Comparison of ENCODE assay signal across 8 cellular contexts in the genomic region with DNA sequence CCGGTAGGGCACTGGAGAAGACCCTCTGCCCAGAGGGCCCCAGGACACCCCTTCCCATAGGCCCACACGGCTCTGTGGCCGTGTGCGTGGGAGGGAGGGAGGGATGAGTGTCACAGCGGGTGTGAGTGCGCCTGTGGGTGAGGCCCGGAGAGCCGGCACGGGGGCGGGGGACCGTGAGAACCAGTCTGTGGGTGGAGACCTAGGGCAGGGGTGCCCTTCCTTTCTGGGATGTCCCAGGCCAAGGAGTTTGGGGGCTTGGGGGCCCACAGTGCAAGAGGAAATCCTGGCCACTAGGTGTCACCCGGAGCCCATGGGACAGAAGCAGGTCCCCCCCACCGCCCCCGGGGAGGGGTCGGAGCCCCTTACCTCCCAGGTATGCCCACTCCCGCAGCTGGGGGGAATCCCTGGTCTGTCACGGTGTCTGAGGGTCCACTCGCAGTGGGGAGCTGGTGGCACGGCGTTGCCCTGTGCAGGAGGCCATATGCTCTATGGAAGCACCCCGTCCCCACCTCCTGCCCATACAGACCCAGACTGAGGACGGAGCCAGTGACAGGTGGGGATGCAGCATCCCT.
DNase-seq lines count a peak whose midpoint lies in the region; ATAC-seq and TF ChIP-seq lines count a peak whose summit lies in the region.

No MANE protein-coding gene starts in this region.

- H3K27me3 ChIP-seq in DND-41 (ENCODE audit: insufficient read depth, low read length, poor library complexity) = no peaks in the 10 kb centered on the region
- H3K27me3 ChIP-seq in MM.1S (replicated peaks; ENCODE audit: insufficient read depth, low read length) = peaks cover 46% of the 10 kb centered on the region

- H3K27ac Mint-ChIP-seq in nephron = no peak overlapping the region

- no peak overlapping the region for H2AFZ ChIP-seq in DND-41 (ENCODE audit: low read depth, low read length)
- no peak overlapping the region for H2AFZ ChIP-seq in MM.1S (ENCODE audit: low read length)

- DNase-seq in DND-41 (no peak), MM.1S (no peak), choroid plexus epithelial cell (ENCODE audit: low read depth) (peak; percentile 9), SHP77 treated with DMSO at 0.1 percent for 48 hours (lab: John Stamatoyannopoulos, UW) (no peak), NCI-H1048 (lab: John Stamatoyannopoulos, UW) (no peak), COLO829 (ENCODE audit: low spot score) (no peak), cerebellar nuclear complex (lab: John Stamatoyannopoulos, UW) (no peak)

- no peaks in the 10 kb centered on the region for H3K36me3 Mint-ChIP-seq in nephron (ENCODE audit: low read depth)

- H3K4me1 Mint-ChIP-seq in nephron = no peaks in the 10 kb centered on the region

- H3K36me3 ChIP-seq in DND-41 (ENCODE audit: insufficient read depth, low read length) (no peaks in the 10 kb centered on the region), MM.1S (replicated peaks; ENCODE audit: insufficient read depth, low read length) (no peaks in the 10 kb centered on the region)

- H3K79me2 ChIP-seq in DND-41 (ENCODE audit: insufficient read depth, low read length) (no peaks in the 10 kb centered on the region), MM.1S (ENCODE audit: low read length) (no peaks in the 10 kb centered on the region)

- H3K9me3 ChIP-seq in DND-41 (ENCODE audit: insufficient read depth, low read length, severe bottlenecking) = no peaks in the 10 kb centered on the region
- no peaks in the 10 kb centered on the region for H3K9me3 ChIP-seq in MM.1S (replicated peaks; ENCODE audit: insufficient read depth, low read length)

- H3K27me3 Mint-ChIP-seq in nephron (ENCODE audit: low read depth) = peaks cover 7% of the 10 kb centered on the region

- H3K4me3 ChIP-seq in DND-41 (ENCODE audit: low read depth in 1 of 2, low read length in 2 of 2) = no peak overlapping the region
- H3K4me3 ChIP-seq in MM.1S (ENCODE audit: low read length) = no peak overlapping the region
- H3K4me3 ChIP-seq in choroid plexus epithelial cell (ENCODE audit: low read depth, low read length) = no peak overlapping the region

- H3K27ac ChIP-seq in DND-41 (ENCODE audit: low read length) (no peak overlapping the region), MM.1S (ENCODE audit: low read length) (no peak overlapping the region)

- H3K9me3 Mint-ChIP-seq in nephron = no peaks in the 10 kb centered on the region

- H3K9ac ChIP-seq in DND-41 (ENCODE audit: low read depth, low read length) = no peak overlapping the region
- no peak overlapping the region for H3K9ac ChIP-seq in MM.1S (ENCODE audit: low read length)

- no peaks in the 10 kb centered on the region for H3F3A ChIP-seq in MM.1S (ENCODE audit: insufficient read depth, low read length)

- H4K20me1 ChIP-seq in DND-41 (ENCODE audit: insufficient read depth, low read length) (0 out of 2 replicates have a peak, but pooled peaks cover 3% of the 10 kb centered on the region), MM.1S (ENCODE audit: insufficient read depth, low read length) (no peaks in the 10 kb centered on the region)

- no peak for ATAC-seq in DND-41 (ENCODE audit: insufficient read depth, low read depth)

- H3K9me2 ChIP-seq in MM.1S (replicated peaks; ENCODE audit: insufficient read depth, low read length) = no peaks in the 10 kb centered on the region

- H3K4me2 ChIP-seq in DND-41 (ENCODE audit: insufficient read depth, low read length) (no peak overlapping the region), MM.1S (ENCODE audit: low read depth, low read length) (no peak overlapping the region)

- H3K4me3 Mint-ChIP-seq in nephron = no peak overlapping the region

- TF ChIP-seq CTCF in DND-41 (IDR thresholded peaks at IDR 0.05; ENCODE audit: borderline replicate concordance, extremely low read depth, low read length, poor library complexity, severe bottlenecking) (peak; percentile 49), MM.1S (IDR thresholded peaks at IDR 0.05; ENCODE audit: low read length) (peak; percentile 40), choroid plexus epithelial cell (conservative IDR thresholded peaks at IDR 0.05; ENCODE audit: low read depth, low read length) (peak; percentile 74), nephron (IDR thresholded peaks at IDR 0.05; ENCODE audit: unreplicated experiment in 3 of 3) (peak; percentile 70 to 73 (median 71))

- H3K4me1 ChIP-seq in DND-41 (ENCODE audit: insufficient read depth, low read length) (no peaks in the 10 kb centered on the region), MM.1S (ENCODE audit: low read length) (no peaks in the 10 kb centered on the region)
